ENCODE assay signal across 9 cellular contexts in the genomic region with DNA sequence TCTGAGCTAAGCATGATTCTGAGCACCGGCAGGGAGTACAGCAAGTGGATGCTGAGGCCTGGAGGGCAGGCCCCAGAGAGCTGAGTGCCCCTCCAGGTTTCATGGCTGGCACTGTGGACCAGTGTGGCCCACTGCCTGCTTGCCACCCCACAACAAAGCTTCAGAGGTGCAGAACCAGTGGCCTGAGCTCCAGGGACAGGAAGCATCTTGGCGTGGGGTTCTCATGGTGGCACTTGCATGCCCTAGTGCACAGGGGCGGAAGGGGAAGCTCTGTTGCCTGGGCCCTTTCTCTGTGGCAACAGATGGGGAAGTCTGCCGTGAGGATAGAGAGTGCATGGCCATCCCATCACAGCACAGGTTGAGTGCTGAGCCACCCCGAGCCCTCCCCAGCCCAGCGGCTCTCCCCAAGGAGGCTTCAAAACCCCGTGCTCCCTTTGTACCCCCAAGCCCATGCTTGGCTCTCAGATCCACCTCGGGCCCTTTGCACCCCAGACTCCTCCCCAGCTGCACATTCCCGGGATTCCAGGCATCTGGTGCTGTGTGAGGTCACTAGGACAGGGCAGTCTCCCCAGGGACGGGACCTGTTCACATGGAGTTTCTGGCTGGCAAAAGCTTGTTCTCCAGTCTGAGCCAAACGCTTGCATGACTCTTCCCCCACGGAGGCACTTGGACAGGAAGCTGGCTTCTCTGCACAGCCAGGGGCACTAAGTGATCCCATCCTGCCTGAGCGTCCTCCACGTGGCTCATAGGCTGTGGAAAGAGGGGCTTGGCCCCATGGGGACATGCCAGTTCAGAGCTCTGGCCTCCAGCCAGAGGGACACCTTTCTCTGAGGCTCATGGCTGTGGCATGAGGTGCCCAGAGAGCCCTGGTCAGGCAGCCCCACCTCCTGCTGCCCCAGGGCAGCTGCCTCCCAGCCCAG. TPM values are rescaled to one million over a fixed set of nuclear protein-coding genes. Genes with fewer than 3 reads are reported as not detected.
A peak's percentile ranks its signal among the peaks of the same experiment; 100 is the strongest.
DNase-seq lines count a peak whose midpoint lies in the region; ATAC-seq and TF ChIP-seq lines count a peak whose summit lies in the region.
"Had no signal": no experiment of that assay in that cellular context is flagged by ENCODE, and none has a peak within 500 bp of the region (broad histone marks: within the 10 kb centered on the region; RNA-seq: fewer than 3 reads in every experiment).

No MANE protein-coding gene starts in this region.

- H3K27me3 Mint-ChIP-seq in activated T-cell treated with anti-CD3 and anti-CD28 coated beads, Interleukin-2, amount 50 U/mL, for 72 hours (ENCODE audit: low read depth): peaks cover 7% of the 10 kb centered on the region

- TF ChIP-seq RAD21 in liver (IDR thresholded peaks at IDR 0.05): no peak

- H3K4me3 Mint-ChIP-seq in activated T-cell treated with anti-CD3 and anti-CD28 coated beads, Interleukin-2, amount 50 U/mL, for 72 hours: no peak overlapping the region

- H3K27me3 ChIP-seq in BE2C (peaks cover 12% of the 10 kb centered on the region), ascending aorta (no peaks in the 10 kb centered on the region), liver (ENCODE audit: control insufficient read depth in 4 of 4, insufficient read depth in 4 of 4, low read length in 3 of 4) (peaks cover 0 to 7% (median 0%) of the 10 kb centered on the region in 4 donors)

- 40% methylated on average over 14 of the region's 14 CpGs for WGBS in liver

- H3K27ac Mint-ChIP-seq in activated T-cell treated with anti-CD3 and anti-CD28 coated beads, Interleukin-2, amount 50 U/mL, for 72 hours: no peak overlapping the region

- H3K4me3 ChIP-seq in BE2C (ENCODE audit: low read depth, low read length) (no peak overlapping the region; the same call in 1 of the 2 replicates), ascending aorta (no peak overlapping the region), liver (ENCODE audit: low read depth in 1 of 3, low read length in 3 of 3) (no peak overlapping the region)

- TF ChIP-seq CTCF in BE2C (IDR thresholded peaks at IDR 0.05; ENCODE audit: low read depth, low read length) (no peak), ascending aorta (IDR thresholded peaks at IDR 0.05) (no peak), liver (IDR thresholded peaks at IDR 0.05; ENCODE audit: low read depth, low read length, missing input control) (no peak)

- H3K4me1 ChIP-seq in BE2C (peaks cover 16% of the 10 kb centered on the region), ascending aorta (peaks cover 15 to 60% of the 10 kb centered on the region in 2 donors), liver (ENCODE audit: control insufficient read depth in 4 of 4, insufficient read depth in 4 of 4, low read length in 3 of 4) (peaks cover 26 to 83% (median 65%) of the 10 kb centered on the region in 4 donors)

- H3K36me3 ChIP-seq in BE2C: no peaks in the 10 kb centered on the region; the same call in 1 of the 2 replicates
- peaks cover 0 to 4% of the 10 kb centered on the region in 2 donors for H3K36me3 ChIP-seq in ascending aorta
- no peaks in the 10 kb centered on the region for H3K36me3 ChIP-seq in liver (ENCODE audit: control insufficient read depth in 4 of 4, insufficient read depth in 3 of 4, low read depth in 1 of 4, low read length in 3 of 4)

- intact Hi-C loops in ascending aorta (cut with DNase I): loop anchor here (5.0 kb wide), 1 partner anchor 543 kb away; no protein-coding TSS in a partner anchor

- H3K27ac ChIP-seq in ascending aorta: peak overlapping the region; percentile 28 to 62
- peak overlapping the region; percentile 75 to 78 for H3K27ac ChIP-seq in liver (ENCODE audit: low read depth in 1 of 2, low read length in 2 of 2)

- peaks cover 45% of the 10 kb centered on the region for H3K4me1 Mint-ChIP-seq in activated T-cell treated with anti-CD3 and anti-CD28 coated beads, Interleukin-2, amount 50 U/mL, for 72 hours (ENCODE audit: low read depth)

- no peaks in the 10 kb centered on the region for H3K9me3 ChIP-seq in BE2C
- no peaks in the 10 kb centered on the region for H3K9me3 ChIP-seq in ascending aorta
- H3K9me3 ChIP-seq in liver (ENCODE audit: control insufficient read depth in 4 of 4, low read length in 3 of 4): no peaks in the 10 kb centered on the region

- peaks cover 0 to 2% of the 10 kb centered on the region in 2 donors for H3K36me3 Mint-ChIP-seq in activated T-cell treated with anti-CD3 and anti-CD28 coated beads, Interleukin-2, amount 50 U/mL, for 72 hours (ENCODE audit: insufficient read depth in 2 of 2)

- DNase-seq in BE2C: peak; percentile 60
- peak; percentile 61 for DNase-seq in HS-27A (ENCODE audit: low read depth)
- peak in 1 of 2 donors; percentile 83 for DNase-seq in ascending aorta (ENCODE audit: low spot score in 2 of 2)
- no peak for DNase-seq in NK-92 treated with Interleukin-12 subunit alpha and Interleukin-12 subunit beta, amount 100 ng/mL, for 24 hours (lab: John Stamatoyannopoulos, UW)
- no peak for DNase-seq in ecto neural progenitor cell (ENCODE audit: low spot score)
- no peak for DNase-seq in iPS-NIHi11 (ENCODE audit: low spot score)
- no peak for DNase-seq in activated T-cell treated with anti-CD3 and anti-CD28 coated beads, Interleukin-2, amount 50 U/mL, for 72 hours
- DNase-seq: stimulated activated CD8-positive, alpha-beta memory T cell treated with anti-CD3 and anti-CD28 coated beads, Interleukin-4, amount 100 ng/mL, for 48 hours had no signal

- H3K9me3 Mint-ChIP-seq in activated T-cell treated with anti-CD3 and anti-CD28 coated beads, Interleukin-2, amount 50 U/mL, for 72 hours: no peaks in the 10 kb centered on the region

- H3K9ac ChIP-seq in liver (ENCODE audit: low read depth in 1 of 2, low read length in 2 of 2): no peak overlapping the region

- no peak for ATAC-seq in activated T-cell treated with anti-CD3 and anti-CD28 coated beads, Interleukin-2, amount 50 U/mL, for 72 hours (replicated peaks in 1 of 2)

TF ChIP-seq in liver, 16 proteins besides CTCF, POLR2A, EP300 and RAD21 (continues in another document):
- no peak for TF ChIP-seq HNF4G (IDR thresholded peaks at IDR 0.05)
- no peak for TF ChIP-seq JUND (IDR thresholded peaks at IDR 0.05)
- no peak for TF ChIP-seq TAF1 (conservative IDR thresholded peaks at IDR 0.05)
- peak; percentile 39 for TF ChIP-seq SP1 (IDR thresholded peaks at IDR 0.05)
- TF ChIP-seq, protein P1, sequence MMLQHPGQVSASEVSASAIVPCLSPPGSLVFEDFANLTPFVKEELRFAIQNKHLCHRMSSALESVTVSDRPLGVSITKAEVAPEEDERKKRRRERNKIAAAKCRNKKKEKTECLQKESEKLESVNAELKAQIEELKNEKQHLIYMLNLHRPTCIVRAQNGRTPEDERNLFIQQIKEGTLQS (IDR thresholded peaks at IDR 0.05): no peak
- no peak for TF ChIP-seq EGR1 (IDR thresholded peaks at IDR 0.05; ENCODE audit: low read depth in 2 of 2)
- TF ChIP-seq RXRA (IDR thresholded peaks at IDR 0.05): peak; percentile 62 to 80
- peak; percentile 40 for TF ChIP-seq YY1 (IDR thresholded peaks at IDR 0.05)
- TF ChIP-seq GABPA (IDR thresholded peaks at IDR 0.05 in 1 of 2, conservative IDR thresholded peaks at IDR 0.05 in 1 of 2): peak in 1 of 2 donors; percentile 68
- TF ChIP-seq, protein P2, sequence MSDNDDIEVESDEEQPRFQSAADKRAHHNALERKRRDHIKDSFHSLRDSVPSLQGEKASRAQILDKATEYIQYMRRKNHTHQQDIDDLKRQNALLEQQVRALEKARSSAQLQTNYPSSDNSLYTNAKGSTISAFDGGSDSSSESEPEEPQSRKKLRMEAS (IDR thresholded peaks at IDR 0.05): peak; percentile 43

RNA-seq across cellular contexts. Expression of a gene that starts 4.2 kb away (rescaled TPM):
- polyA plus RNA-seq in BE2C (2012; ENCODE audit: insufficient read depth, insufficient read length, low read depth): 81.0 TPM
- 89.3 TPM for total RNA-seq in ascending aorta
- 10 to 100 TPM; 59.5 to 76.1 TPM for total RNA-seq in liver
- polyA plus RNA-seq in liver: 10 to 100 TPM; 71.6 to 78.3 TPM
- total RNA-seq in activated T-cell treated with anti-CD3 and anti-CD28 coated beads, Interleukin-2, amount 50 U/mL, for 72 hours: 10 to 100 TPM; 34.3 TPM

RNA-seq across cellular contexts. Expression of a gene that starts 24.3 kb away (rescaled TPM):
- not detected for polyA plus RNA-seq in BE2C (2012; ENCODE audit: insufficient read depth, insufficient read length, low read depth)
- total RNA-seq in ascending aorta (not detected), liver (not detected)
- not detected for polyA plus RNA-seq in liver
- total RNA-seq in activated T-cell treated with anti-CD3 and anti-CD28 coated beads, Interleukin-2, amount 50 U/mL, for 72 hours: not detected

RNA-seq across cellular contexts. Expression of a gene that starts 29.9 kb away (rescaled TPM):
- polyA plus RNA-seq in BE2C (2012; ENCODE audit: insufficient read depth, insufficient read length, low read depth): 40.2 TPM
- 30.5 TPM for total RNA-seq in ascending aorta
- total RNA-seq in liver: 1 to 10 TPM; 2.2 to 5.6 TPM
- 1 to 10 TPM; 2.8 to 5.7 TPM for polyA plus RNA-seq in liver
- total RNA-seq in activated T-cell treated with anti-CD3 and anti-CD28 coated beads, Interleukin-2, amount 50 U/mL, for 72 hours: 10 to 100 TPM; 16.0 to 19.7 TPM

RNA-seq across cellular contexts. Expression of a gene that starts 43.3 kb away (rescaled TPM):
- polyA plus RNA-seq in BE2C (2012; ENCODE audit: insufficient read depth, insufficient read length, low read depth): 6.5 TPM
- not detected for total RNA-seq in ascending aorta
- under 1 TPM in 1 of 2 donors, not detected in 1; 0.08 TPM for total RNA-seq in liver
- polyA plus RNA-seq in liver: not detected
- not detected for total RNA-seq in activated T-cell treated with anti-CD3 and anti-CD28 coated beads, Interleukin-2, amount 50 U/mL, for 72 hours

RNA-seq across cellular contexts. Expression of a gene that starts 52.2 kb away (rescaled TPM):
- 69.5 TPM for polyA plus RNA-seq in BE2C (2012; ENCODE audit: insufficient read depth, insufficient read length, low read depth)
- 34.7 TPM for total RNA-seq in ascending aorta
- total RNA-seq in liver: 10 to 100 TPM; 21.3 to 30.0 TPM
- 10 to 100 TPM; 11.2 to 20.9 TPM for polyA plus RNA-seq in liver
- 10 to 100 TPM; 24.4 to 28.5 TPM for total RNA-seq in activated T-cell treated with anti-CD3 and anti-CD28 coated beads, Interleukin-2, amount 50 U/mL, for 72 hours

Comparison
In these comparisons a context has a peak if more than half of its experiments do, and no peak if none do; other contexts are left out.
1. DNase-seq: peak in BE2C (single experiment) and HS-27A (single experiment); none in NK-92 treated with Interleukin-12 subunit alpha and Interleukin-12 subunit beta, amount 100 ng/mL, for 24 hours (single experiment), ecto neural progenitor cell (single experiment), iPS-NIHi11 (single experiment) and activated T-cell treated with anti-CD3 and anti-CD28 coated beads, Interleukin-2, amount 50 U/mL, for 72 hours (0 of 2).